Comparison of ENCODE assay signal across 10 cellular contexts in genomic region chr2:60556998-60557955, GRCh38. TPM values are rescaled to one million over a fixed set of nuclear protein-coding genes. Genes with fewer than 3 reads are reported as not detected.
DNase-seq lines count a peak whose midpoint lies in the region; ATAC-seq and TF ChIP-seq lines count a peak whose summit lies in the region.
"Had no signal": no experiment of that assay in that cellular context is flagged by ENCODE, and none has a peak within 500 bp of the region (broad histone marks: within the 10 kb centered on the region; RNA-seq: fewer than 3 reads in every experiment).

No MANE protein-coding gene starts in this region.

- no peak for ATAC-seq in GM18517 (IDR thresholded peaks at IDR 0.05; ENCODE audit: unreplicated experiment)

- no peaks in the 10 kb centered on the region for H3K36me3 ChIP-seq in neutrophil

- peaks cover 8% of the 10 kb centered on the region for H3K27me3 ChIP-seq in neutrophil

- no peak overlapping the region for H3K27ac ChIP-seq in neutrophil
- H3K27ac ChIP-seq: epithelial cell of prostate had no signal

- H3K9me3 ChIP-seq in neutrophil: no peaks in the 10 kb centered on the region

- H3K4me1 ChIP-seq in neutrophil (ENCODE audit: control insufficient read depth in 1 of 2, insufficient read depth in 1 of 2, low read depth in 1 of 2, low read length in 1 of 2): peaks cover 27 to 43% of the 10 kb centered on the region in 2 experiments

- peak; percentile 12 for DNase-seq in NCI-H146 (lab: John Stamatoyannopoulos, UW)
- DNase-seq in NCI-H146 treated with DMSO at 0.1 percent for 48 hours (lab: John Stamatoyannopoulos, UW; ENCODE audit: unreplicated experiment): no peak
- peak; percentile 74 for DNase-seq in NCI-H187 treated with DMSO at 0.1 percent for 48 hours (lab: John Stamatoyannopoulos, UW)
- peak; percentile 4 for DNase-seq in choroid plexus epithelial cell (ENCODE audit: low read depth)
- DNase-seq in DMS 273 treated with DMSO at 0.1 percent for 48 hours (lab: John Stamatoyannopoulos, UW): no peak
- no peak for DNase-seq in occipital lobe (lab: John Stamatoyannopoulos, UW)

- H3K4me3 ChIP-seq in choroid plexus epithelial cell (ENCODE audit: low read depth, low read length) (peak overlapping the region; percentile 6), neutrophil (ENCODE audit: low read depth in 1 of 2, low read length in 1 of 2) (peak overlapping the region; percentile 45 to 82)

- TF ChIP-seq CTCF in choroid plexus epithelial cell (conservative IDR thresholded peaks at IDR 0.05; ENCODE audit: low read depth, low read length) (no peak), neutrophil (IDR thresholded peaks at IDR 0.05) (no peak)

RNA-seq across cellular contexts. Expression of gene BCL11A, which starts 3.8 kb away (rescaled TPM):
- total RNA-seq in occipital lobe: 128 TPM
- total RNA-seq: T-helper 1 cell treated with Interleukin-12 subunit alpha and Interleukin-12 subunit beta and Interleukin-4 antibody, amounts not matched to agents 30 ng/mL and 1 ng/mL, for 36 hours had no signal

Comparison
In these comparisons a context has a peak if more than half of its experiments do, and no peak if none do; other contexts are left out.
1. DNase-seq: peak in NCI-H146 (single experiment), NCI-H187 treated with DMSO at 0.1 percent for 48 hours (single experiment) and choroid plexus epithelial cell (single experiment); none in NCI-H146 treated with DMSO at 0.1 percent for 48 hours (single experiment), DMS 273 treated with DMSO at 0.1 percent for 48 hours (single experiment) and occipital lobe (single experiment).